Comparison of ENCODE assay signal across 8 cellular contexts in genomic region chr3:56682458-56683121, GRCh38. TPM values are rescaled to one million over a fixed set of nuclear protein-coding genes. Genes with fewer than 3 reads are reported as not detected.
DNase-seq lines count a peak whose midpoint lies in the region; ATAC-seq and TF ChIP-seq lines count a peak whose summit lies in the region.

No MANE protein-coding gene starts in this region.

- ATAC-seq in GM21717 (IDR thresholded peaks at IDR 0.05; ENCODE audit: unreplicated experiment): peak; percentile 79

- H3K36me3 ChIP-seq in DOHH2 (ENCODE audit: control insufficient read depth, low read length) (peaks cover 55% of the 10 kb centered on the region), neuronal stem cell (replicated peaks in 1 of 2; ENCODE audit: control insufficient read depth in 2 of 2, insufficient read depth in 2 of 2, low read length in 2 of 2) (peaks cover 0 to 31% of the 10 kb centered on the region in 2 donors), subcutaneous abdominal adipose tissue (ENCODE audit: control insufficient read depth in 5 of 5, insufficient read depth in 5 of 5, low read length in 5 of 5) (no peaks in the 10 kb centered on the region)

- peak overlapping the region; percentile 76 for H3K4ac ChIP-seq in neuronal stem cell (ENCODE audit: low read length)

- H2BK15ac ChIP-seq in neuronal stem cell (ENCODE audit: low read length): peak overlapping the region; percentile 96

- H3K27ac ChIP-seq in DOHH2 (ENCODE audit: low read depth, low read length): peak overlapping the region; percentile 81
- H3K27ac ChIP-seq in neuronal stem cell (replicated peaks; ENCODE audit: low read length): peak overlapping the region; percentile 92
- H3K27ac ChIP-seq in subcutaneous abdominal adipose tissue (ENCODE audit: low read depth, low read length): peak overlapping the region; percentile 91

- peak overlapping the region; percentile 86 for H2AFZ ChIP-seq in neuronal stem cell (ENCODE audit: low read length)

- H3K79me2 ChIP-seq in DOHH2 (ENCODE audit: control insufficient read depth, low read length): peaks cover 53% of the 10 kb centered on the region

- peak overlapping the region; percentile 95 for H3K9ac ChIP-seq in neuronal stem cell (ENCODE audit: low read depth, low read length, poor library complexity)
- H3K9ac ChIP-seq in subcutaneous abdominal adipose tissue (ENCODE audit: low read length in 5 of 5): peak overlapping the region; percentile 71 to 94 (median 89)

- H3K9me3 ChIP-seq in DOHH2 (ENCODE audit: control insufficient read depth, insufficient read depth, low read length) (peaks cover 7% of the 10 kb centered on the region), neuronal stem cell (replicated peaks in 1 of 2; ENCODE audit: control insufficient read depth in 2 of 2, insufficient read depth in 1 of 2, low read depth in 1 of 2, low read length in 2 of 2) (peaks cover 8 to 42% of the 10 kb centered on the region in 2 donors), subcutaneous abdominal adipose tissue (ENCODE audit: control insufficient read depth in 5 of 5, low read length in 5 of 5) (peaks cover 0 to 6% (median 0%) of the 10 kb centered on the region in 5 donors)

- H3K79me1 ChIP-seq in neuronal stem cell (ENCODE audit: low read depth, low read length): no peaks in the 10 kb centered on the region

- peak overlapping the region; percentile 99 for H3K14ac ChIP-seq in neuronal stem cell (ENCODE audit: low read length)

- H3K4me3 ChIP-seq in DOHH2 (ENCODE audit: low read length): peak overlapping the region; percentile 85
- H3K4me3 ChIP-seq in neuronal stem cell (ENCODE audit: low read length in 2 of 2): peak overlapping the region; percentile 53 to 83
- H3K4me3 ChIP-seq in subcutaneous abdominal adipose tissue (ENCODE audit: low read depth in 1 of 5, low read length in 5 of 5): peak overlapping the region; percentile 79 to 93 (median 83)

- no peak overlapping the region for H4K8ac ChIP-seq in neuronal stem cell (ENCODE audit: low read depth, low read length)

- peak; percentile 59 for DNase-seq in KG1 (lab: John Stamatoyannopoulos, UW)
- peak; percentile 51 for DNase-seq in SHP77 treated with DMSO at 0.1 percent for 48 hours (lab: John Stamatoyannopoulos, UW)
- DNase-seq in activated naive CD4-positive, alpha-beta T cell (lab: John Stamatoyannopoulos, UW): peak; percentile 48 to 71 (median 66)
- peak; percentile 67 for DNase-seq in foreskin melanocyte
- peak; percentile 72 for DNase-seq in neuronal stem cell (ENCODE audit: low spot score)

- H2BK5ac ChIP-seq in neuronal stem cell (ENCODE audit: low read length): peak overlapping the region; percentile 97

- H3F3A ChIP-seq in DOHH2 (ENCODE audit: control insufficient read depth, insufficient read depth): no peaks in the 10 kb centered on the region; the same call in 1 of the 2 replicates

- H3K9me2 ChIP-seq in DOHH2 (replicated peaks; ENCODE audit: control insufficient read depth, low read length): no peaks in the 10 kb centered on the region

- H3K27me3 ChIP-seq in DOHH2 (ENCODE audit: control insufficient read depth, low read length) (no peaks in the 10 kb centered on the region), neuronal stem cell (ENCODE audit: control insufficient read depth in 3 of 3, insufficient read depth in 3 of 3, low read depth in 1 of 3, low read length in 3 of 3) (no peaks in the 10 kb centered on the region), subcutaneous abdominal adipose tissue (ENCODE audit: control insufficient read depth in 5 of 5, insufficient read depth in 4 of 5, low read length in 5 of 5) (no peaks in the 10 kb centered on the region)

- H4K20me1 ChIP-seq in DOHH2 (ENCODE audit: control insufficient read depth, insufficient read depth, low read depth, low read length): 0 out of 2 replicates have a peak, but pooled peaks cover 6% of the 10 kb centered on the region

- no peak overlapping the region for H2BK12ac ChIP-seq in neuronal stem cell (ENCODE audit: low read length)

- peak overlapping the region; percentile 90 for H2AK5ac ChIP-seq in neuronal stem cell (ENCODE audit: low read depth, low read length)

- H3K23ac ChIP-seq in neuronal stem cell (ENCODE audit: low read depth, low read length, poor library complexity): peak overlapping the region; percentile 93

- TF ChIP-seq CTCF in DOHH2 (IDR thresholded peaks at IDR 0.05; ENCODE audit: low read depth, low read length, poor library complexity, severe bottlenecking): no peak

- no peak overlapping the region for H2BK120ac ChIP-seq in neuronal stem cell (ENCODE audit: low read depth, low read length)

- WGBS in neuronal stem cell (ENCODE audit: extremely low coverage in 2 of 2, insufficient read length in 2 of 2, insufficient replicate concordance in 1 of 2), 2 donors: no CpG with 5 or more reads among the region's 58 CpGs

- peak overlapping the region; percentile 80 for H4K91ac ChIP-seq in neuronal stem cell (ENCODE audit: low read depth, low read length, poor library complexity)

- H3K18ac ChIP-seq in neuronal stem cell (ENCODE audit: low read length): peak overlapping the region; percentile 100

- H3K4me1 ChIP-seq in DOHH2 (ENCODE audit: control insufficient read depth, low read length): peaks cover 36% of the 10 kb centered on the region
- peaks cover 0 to 2% of the 10 kb centered on the region in 2 donors for H3K4me1 ChIP-seq in neuronal stem cell (ENCODE audit: control insufficient read depth in 2 of 2, insufficient read depth in 1 of 2, low read depth in 1 of 2, low read length in 2 of 2)
- H3K4me1 ChIP-seq in subcutaneous abdominal adipose tissue (ENCODE audit: control insufficient read depth in 5 of 5, insufficient read depth in 5 of 5, low read length in 5 of 5): peaks cover 1 to 36% (median 15%) of the 10 kb centered on the region in 5 donors

- H3K4me2 ChIP-seq in DOHH2 (ENCODE audit: low read length) (peak overlapping the region; percentile 73), neuronal stem cell (ENCODE audit: insufficient read depth, low read length, poor library complexity, severe bottlenecking) (peak overlapping the region; percentile 89)

RNA-seq across cellular contexts. Expression of gene TASOR, which starts 0.5 kb away (rescaled TPM):
- 37.7 TPM for polyA plus RNA-seq in neuronal stem cell (2013, experiment 1 of 2)
- 38.9 TPM for polyA plus RNA-seq in neuronal stem cell (2013, experiment 2 of 2)

Comparison
In these comparisons a context has a peak if more than half of its experiments do, and no peak if none do; other contexts are left out.
1. Peak in every context shown above with its lines: DNase-seq, ATAC-seq, H3K4me3 ChIP-seq and H3K27ac ChIP-seq.